ENCODE assay signal across 13 cellular contexts in the genomic region with DNA sequence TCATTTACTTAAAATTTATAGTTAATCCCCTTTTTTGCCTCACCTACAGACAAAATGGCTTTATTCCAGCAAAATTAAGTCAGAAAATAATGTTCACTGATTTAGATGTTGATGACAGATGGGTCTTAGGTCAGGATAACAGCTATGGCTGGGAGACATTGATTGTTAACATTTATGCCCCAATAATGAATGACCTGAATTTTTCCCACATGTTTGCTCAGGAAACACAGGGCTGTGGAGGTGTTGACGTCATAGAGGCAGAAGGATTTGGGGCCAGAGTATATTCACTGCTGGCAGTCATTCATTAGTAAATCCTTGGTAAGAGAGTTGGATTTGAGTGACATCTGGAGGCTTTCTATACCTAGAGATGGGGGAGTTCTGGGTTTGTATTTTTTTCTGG.
DNase-seq lines count a peak whose midpoint lies in the region; ATAC-seq and TF ChIP-seq lines count a peak whose summit lies in the region.
"Had no signal": no experiment of that assay in that cellular context is flagged by ENCODE, and none has a peak within 500 bp of the region (broad histone marks: within the 10 kb centered on the region; RNA-seq: fewer than 3 reads in every experiment).

No MANE protein-coding gene starts in this region.

- H3K9me3 Mint-ChIP-seq in type B pancreatic cell, result peaks cover 5% of the 10 kb centered on the region

- DNase-seq in HCEC 1CT (peak; percentile 20), SHP77 (lab: John Stamatoyannopoulos, UW) (peak; percentile 23 to 54), iris pigment epithelial cell (ENCODE audit: low read depth) (peak; percentile 72), type B pancreatic cell (ENCODE audit: extremely low spot score, unreplicated experiment) (no peak), ACHN (no peak)
- DNase-seq in activated naive CD4-positive, alpha-beta T cell treated with Interleukin-2 at 50 U/mL for 16 hours, result no peak
- DNase-seq: CD4-positive, alpha-beta memory T cell; NCI-H1417; NCI-H2029; NCI-H526 had no signal

- peaks cover 5% of the 10 kb centered on the region for H3K4me1 Mint-ChIP-seq in type B pancreatic cell (ENCODE audit: unreplicated experiment)

- in situ Hi-C loops in ACHN (cut with HindIII; ENCODE audit: low pct_ligation_motif_present, low pct_unique_long_range_greater_than_20kb, low sequenced_read_pairs), result no loop called here

- H3K4me3 Mint-ChIP-seq in type B pancreatic cell, result no peak overlapping the region
- H3K4me3 Mint-ChIP-seq: CD4-positive, alpha-beta memory T cell had no signal

- H3K36me3 Mint-ChIP-seq in type B pancreatic cell, result peaks cover 10% of the 10 kb centered on the region
- H3K36me3 Mint-ChIP-seq: CD4-positive, alpha-beta memory T cell had no signal

- peak overlapping the region; percentile 1 for H3K27ac Mint-ChIP-seq in type B pancreatic cell
- H3K27ac Mint-ChIP-seq: CD4-positive, alpha-beta memory T cell had no signal

- H3K27me3 Mint-ChIP-seq in type B pancreatic cell, result no peaks in the 10 kb centered on the region
- H3K27me3 Mint-ChIP-seq: CD4-positive, alpha-beta memory T cell had no signal

- ATAC-seq in GM21723 (IDR thresholded peaks at IDR 0.05; ENCODE audit: unreplicated experiment), result no peak
- ATAC-seq: GM12878, Panc1 had no signal

- no peak for TF ChIP-seq CTCF in type B pancreatic cell (conservative IDR thresholded peaks at IDR 0.05)

Comparison
In these comparisons a context has a peak if more than half of its experiments do, and no peak if none do; other contexts are left out.
1. DNase-seq: peak in HCEC 1CT (single experiment), SHP77 (2 of 2) and iris pigment epithelial cell (single experiment); none in type B pancreatic cell (single experiment), ACHN (single experiment) and activated naive CD4-positive, alpha-beta T cell treated with Interleukin-2 at 50 U/mL for 16 hours (single experiment).